In the genomic region with DNA sequence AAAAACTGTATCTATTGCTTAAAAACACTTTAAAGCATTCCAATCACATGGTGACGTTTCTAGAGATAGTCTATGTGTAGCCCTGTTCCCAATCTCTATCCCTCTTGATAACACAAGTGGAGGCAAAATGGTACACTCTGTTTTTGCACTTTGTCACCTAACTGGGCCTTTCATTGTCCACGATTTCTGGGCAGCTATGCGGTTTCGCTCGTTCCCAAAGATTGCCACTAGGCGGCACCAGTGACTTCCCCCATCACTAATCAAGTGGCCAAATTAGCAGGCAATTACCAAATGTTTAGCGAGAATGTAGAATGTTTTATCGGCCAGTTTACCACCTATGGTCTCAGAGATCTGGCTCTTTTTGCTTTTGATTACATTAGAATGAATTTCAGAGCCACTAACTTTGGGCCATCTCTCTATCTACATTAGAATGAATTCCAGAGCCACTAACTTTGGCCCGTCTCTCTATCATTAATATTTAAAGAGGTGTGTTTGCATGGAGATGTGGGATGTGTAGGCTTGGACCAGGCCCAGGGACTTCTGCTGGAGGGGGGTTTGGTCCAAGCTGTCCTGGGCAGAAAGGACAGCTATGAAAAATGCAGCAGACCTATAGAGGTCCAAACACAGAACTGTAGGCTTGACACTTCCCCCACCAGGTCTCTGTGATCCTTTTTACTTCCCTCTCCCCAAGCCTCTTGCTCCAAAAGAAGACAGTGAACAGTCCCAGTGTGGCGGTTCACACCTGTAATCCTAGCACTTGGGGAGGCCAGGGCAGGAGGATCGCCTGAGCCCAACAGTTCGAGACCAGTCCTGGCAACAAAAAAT, we compare ENCODE assay signal across 8 cellular contexts.
DNase-seq lines count a peak whose midpoint lies in the region; ATAC-seq and TF ChIP-seq lines count a peak whose summit lies in the region.

No MANE protein-coding gene starts in this region.

- TF ChIP-seq POLR2A in uterus (IDR thresholded peaks at IDR 0.05), result no peak

- no peak overlapping the region for H3K27ac Mint-ChIP-seq in progenitor cell of endocrine pancreas

- peaks cover 8% of the 10 kb centered on the region for H3K4me1 Mint-ChIP-seq in progenitor cell of endocrine pancreas (ENCODE audit: low read depth)

- no peaks in the 10 kb centered on the region for H3K27me3 Mint-ChIP-seq in progenitor cell of endocrine pancreas

- no peak overlapping the region for H3K4me3 ChIP-seq in uterus

- no peaks in the 10 kb centered on the region for H3K4me1 ChIP-seq in uterus

- ATAC-seq in GM18498 (IDR thresholded peaks at IDR 0.05; ENCODE audit: unreplicated experiment) (peak; percentile 66), HG03196 (IDR thresholded peaks at IDR 0.05; ENCODE audit: unreplicated experiment) (peak; percentile 69)

- H3K9me3 ChIP-seq in uterus, result no peaks in the 10 kb centered on the region

- no peaks in the 10 kb centered on the region for H3K9me3 Mint-ChIP-seq in progenitor cell of endocrine pancreas (ENCODE audit: low read depth)

- H3K36me3 ChIP-seq in uterus, result no peaks in the 10 kb centered on the region

- H3K27ac ChIP-seq in uterus, result no peak overlapping the region

- no peaks in the 10 kb centered on the region for H3K27me3 ChIP-seq in uterus

- intact Hi-C loops in uterus (cut with DNase I; ENCODE audit: low total_unique reads), result loop anchor here (10.0 kb wide), 1 partner anchor 88 kb away; a partner anchor contains a TSS

- DNase-seq in A172 (ENCODE audit: low spot score), result peak; percentile 45
- peak; percentile 62 for DNase-seq in RPMI7951 (ENCODE audit: low read depth)
- DNase-seq in activated gamma-delta T cell treated with anti-CD3 and anti-CD28 coated beads, Interleukin-2, amount 50 U/mL, for 16 hours (ENCODE audit: low read depth), result peak; percentile 43
- DNase-seq in glomerular visceral epithelial cell (ENCODE audit: extremely low spot score), result peak; percentile 39
- no peak for DNase-seq in progenitor cell of endocrine pancreas (ENCODE audit: low spot score, unreplicated experiment)
- peak; percentile 63 to 69 for DNase-seq in uterus

- H3K36me3 Mint-ChIP-seq in progenitor cell of endocrine pancreas (ENCODE audit: insufficient read depth), result no peaks in the 10 kb centered on the region

- no peak overlapping the region for H3K4me3 Mint-ChIP-seq in progenitor cell of endocrine pancreas (ENCODE audit: low read depth)

- TF ChIP-seq CTCF in progenitor cell of endocrine pancreas (IDR thresholded peaks at IDR 0.05; ENCODE audit: unreplicated experiment) (peak; percentile 81), uterus (IDR thresholded peaks at IDR 0.05) (peak; percentile 83 to 86 (median 84))
